ENCODE assay signal across 7 cellular contexts in genomic region chr2:72144746-72145657, GRCh38. TPM values are rescaled to one million over a fixed set of nuclear protein-coding genes. Genes with fewer than 3 reads are reported as not detected.
DNase-seq lines count a peak whose midpoint lies in the region; ATAC-seq and TF ChIP-seq lines count a peak whose summit lies in the region.

No MANE protein-coding gene starts in this region.

- H3K27me3 ChIP-seq in GM23338 (ENCODE audit: insufficient read depth) (peaks cover 96% of the 10 kb centered on the region), lower lobe of right lung (ENCODE audit: low read depth) (peaks cover 69% of the 10 kb centered on the region), tibial nerve (peaks cover 2 to 64% of the 10 kb centered on the region in 2 donors)

- H3F3A ChIP-seq in GM23338 (replicated peaks; ENCODE audit: low read depth) = 0 out of 2 replicates have a peak, but pooled peaks cover 3% of the 10 kb centered on the region

- no peaks in the 10 kb centered on the region; the same call in 1 of the 2 replicates for H4K20me1 ChIP-seq in GM23338 (replicated peaks; ENCODE audit: insufficient read depth)

- 1% methylated on average over 45 to 53 of the region's 81 CpGs for WGBS in tibial nerve, 2 donors

- peak in 1 of 2 donors; percentile 55 for TF ChIP-seq EP300 in tibial nerve (IDR thresholded peaks at IDR 0.05)

- H3K4me1 ChIP-seq in GM23338 (ENCODE audit: insufficient read depth) (peaks cover 31% of the 10 kb centered on the region), lower lobe of right lung (peaks cover 66% of the 10 kb centered on the region), tibial nerve (peaks cover 0 to 94% (median 58%) of the 10 kb centered on the region in 4 donors)

- H2AFZ ChIP-seq in GM23338 = peak overlapping the region; percentile 94

- no peaks in the 10 kb centered on the region for H3K36me3 ChIP-seq in GM23338 (ENCODE audit: insufficient read depth)
- no peaks in the 10 kb centered on the region for H3K36me3 ChIP-seq in lower lobe of right lung
- H3K36me3 ChIP-seq in tibial nerve = no peaks in the 10 kb centered on the region

- DNase-seq in GM23338 (ENCODE audit: low spot score) = peak; percentile 89
- peak; percentile 71 for DNase-seq in NCI-H748 (lab: John Stamatoyannopoulos, UW; ENCODE audit: unreplicated experiment)
- peak; percentile 87 for DNase-seq in cerebellum (ENCODE audit: low spot score)
- no peak for DNase-seq in lower lobe of right lung
- peak; percentile 27 to 59 for DNase-seq in tibial nerve (ENCODE audit: low spot score in 2 of 2)
- DNase-seq in putamen (ENCODE audit: low spot score) = no peak

- H3K9me3 Mint-ChIP-seq in GM23338 = peaks cover 3% of the 10 kb centered on the region; the same call in 2 of the 3 replicates

- H3K36me3 Mint-ChIP-seq in GM23338 (ENCODE audit: low read depth) = no peaks in the 10 kb centered on the region; the same call in 2 of the 3 replicates

- H3K4me3 ChIP-seq in GM23338 (peak overlapping the region; percentile 77), lower lobe of right lung (peak overlapping the region; percentile 58), tibial nerve (peak overlapping the region; percentile 31 to 56 (median 39))

- no peak for TF ChIP-seq POLR2A in tibial nerve (IDR thresholded peaks at IDR 0.05)

- H3K9me3 ChIP-seq in lower lobe of right lung (no peaks in the 10 kb centered on the region), tibial nerve (no peaks in the 10 kb centered on the region)

- peak overlapping the region; percentile 76 for H3K4me3 Mint-ChIP-seq in GM23338

- H3K27ac ChIP-seq in GM23338 (ENCODE audit: low read depth) (no peak overlapping the region), lower lobe of right lung (no peak overlapping the region), tibial nerve (peak overlapping the region in 3 of 4 donors; percentile 32 to 80 (median 57))

- H3K27ac Mint-ChIP-seq in GM23338 = no peak overlapping the region

- peaks cover 85% of the 10 kb centered on the region for H3K27me3 Mint-ChIP-seq in GM23338 (ENCODE audit: insufficient read depth, low read depth, poor library complexity)

- ATAC-seq in GM23338 = peak; percentile 21
- ATAC-seq in lower lobe of right lung = peak; percentile 31 to 36
- no peak for ATAC-seq in GM21423 (IDR thresholded peaks at IDR 0.05; ENCODE audit: unreplicated experiment)

- intact Hi-C loops in lower lobe of right lung (cut with DNase I) = no loop called here

- H3K9me2 ChIP-seq in GM23338 (ENCODE audit: insufficient read depth) = no peaks in the 10 kb centered on the region

- peaks cover 41% of the 10 kb centered on the region for H3K4me1 Mint-ChIP-seq in GM23338

- H3K4me2 ChIP-seq in GM23338 = peak overlapping the region; percentile 95

- TF ChIP-seq CTCF in GM23338 (conservative IDR thresholded peaks at IDR 0.05; ENCODE audit: low read depth in 2 of 2) = no peak
- TF ChIP-seq CTCF in lower lobe of right lung (IDR thresholded peaks at IDR 0.05) = no peak
- TF ChIP-seq CTCF in tibial nerve (IDR thresholded peaks at IDR 0.05) = no peak

- no peaks in the 10 kb centered on the region for H3K79me2 ChIP-seq in GM23338 (replicated peaks; ENCODE audit: insufficient read depth)

TF ChIP-seq in GM23338, 12 proteins besides CTCF, POLR2A, EP300 and RAD21:
- peak; percentile 23 for TF ChIP-seq EZH2 (IDR thresholded peaks at IDR 0.05; ENCODE audit: low read depth, unreplicated experiment)
- no peak for TF ChIP-seq JUNB (IDR thresholded peaks at IDR 0.05; ENCODE audit: unreplicated experiment)
- TF ChIP-seq CREB1 (CRISPR knock-in tag; IDR thresholded peaks at IDR 0.05; ENCODE audit: low read depth) = peak; percentile 86
- TF ChIP-seq STAT1 (IDR thresholded peaks at IDR 0.05; ENCODE audit: unreplicated experiment) = no peak

RNA-seq across cellular contexts. Expression of gene CYP26B1, which starts 2.7 kb away (rescaled TPM):
- total RNA-seq in GM23338 (2014; rRNA removed; shearing (Covaris generic)) = 0.16 and 0.31 TPM in 2 replicates
- polyA plus RNA-seq in GM23338 (2016; fragmentation: Nextera tagmentation; extraction: Ambion mirVana) = 0.05 and 0.07 TPM in 2 replicates
- total RNA-seq in cerebellum (47.5 TPM), lower lobe of right lung (2.5 TPM), tibial nerve (10 to 100 TPM; 14.4 to 37.7 (median 34.2) TPM)

Comparison
In these comparisons a context has a peak if more than half of its experiments do, and no peak if none do; other contexts are left out.
1. DNase-seq: peak in GM23338 (single experiment), NCI-H748 (single experiment), cerebellum (single experiment) and tibial nerve (2 of 2); none in lower lobe of right lung (single experiment) and putamen (single experiment).
2. H3K27ac ChIP-seq: peak in tibial nerve (3 of 4); none in GM23338 (single experiment) and lower lobe of right lung (single experiment).
3. Peak in every context shown above with its lines, with median percentiles within 50 percentile points of each other: H3K4me3 ChIP-seq.